In genomic region chr3:61848885-61849284, GRCh38 we compare ENCODE assay signal across 9 cellular contexts.
DNase-seq lines count a peak whose midpoint lies in the region; FAIRE-seq and TF ChIP-seq lines count a peak whose summit lies in the region.
"Had no signal": no experiment of that assay in that cellular context is flagged by ENCODE, and none has a peak within 500 bp of the region (broad histone marks: within the 10 kb centered on the region; RNA-seq: fewer than 3 reads in every experiment).

No MANE protein-coding gene starts in this region.

- H3K9ac ChIP-seq in keratinocyte (ENCODE audit: control insufficient read depth, extremely low read depth, insufficient read depth, low read length) (no peak overlapping the region), skeletal muscle tissue (ENCODE audit: low read depth in 1 of 3, low read length in 3 of 3) (no peak overlapping the region)

- FAIRE-seq in keratinocyte (lab: Jason Lieb, UNC), result peak; percentile 26

- H3K9me3 ChIP-seq in keratinocyte (ENCODE audit: control insufficient read depth, low read depth, low read length), result no peaks in the 10 kb centered on the region
- no peaks in the 10 kb centered on the region for H3K9me3 ChIP-seq in skeletal muscle tissue (ENCODE audit: control insufficient read depth in 3 of 3, low read length in 3 of 3)
- H3K9me3 ChIP-seq: Caco-2 had no signal

- H3K4me2 ChIP-seq in keratinocyte (ENCODE audit: control insufficient read depth, extremely low read depth, insufficient read depth, low read depth, low read length), result peak overlapping the region; percentile 20

- peak; percentile 73 for DNase-seq in GM03348 (ENCODE audit: low spot score)
- DNase-seq in caudate nucleus (lab: John Stamatoyannopoulos, UW), result no peak
- DNase-seq in keratinocyte (ENCODE audit: low read depth, low spot score), result no peak
- no peak for DNase-seq in NCI-H1092 (lab: John Stamatoyannopoulos, UW)
- no peak for DNase-seq in hepatic stellate cell (ENCODE audit: low spot score)
- no peak for DNase-seq in hippocampal formation (lab: John Stamatoyannopoulos, UW)
- DNase-seq in GOT3 (lab: John Stamatoyannopoulos, UW), result no peak
- DNase-seq: Caco-2 had no signal

- no peaks in the 10 kb centered on the region for H3K9me1 ChIP-seq in keratinocyte (ENCODE audit: control insufficient read depth, extremely low read depth, insufficient read depth, low read length)

- H3K27ac ChIP-seq in caudate nucleus (ENCODE audit: low read depth, low read length) (peak overlapping the region; percentile 59), keratinocyte (ENCODE audit: control insufficient read depth, insufficient read depth, low read length) (no peak overlapping the region), skeletal muscle tissue (ENCODE audit: low read depth, low read length) (peak overlapping the region; percentile 71)

- no peaks in the 10 kb centered on the region for H4K20me1 ChIP-seq in keratinocyte (ENCODE audit: control insufficient read depth, extremely low read depth, insufficient read depth, low read length)

- dilution Hi-C loops in keratinocyte (cut with MboI; ENCODE audit: extremely low pct_ligation_motif_present, low sequenced_read_pairs), result no loop called here

- H3K79me2 ChIP-seq in keratinocyte (ENCODE audit: control insufficient read depth, insufficient read depth, low read length), result no peaks in the 10 kb centered on the region

- H3K4me3 ChIP-seq in keratinocyte (ENCODE audit: control insufficient read depth in 2 of 3, extremely low read depth in 1 of 3, insufficient read depth in 2 of 3, low read depth in 1 of 3, low read length in 3 of 3) (no peak overlapping the region), skeletal muscle tissue (ENCODE audit: low read length in 3 of 3) (no peak overlapping the region)

- no peak overlapping the region for H2AFZ ChIP-seq in keratinocyte (ENCODE audit: control insufficient read depth, low read length)

- H3K4me1 ChIP-seq in keratinocyte (ENCODE audit: control insufficient read depth, extremely low read depth, insufficient read depth, low read length) (peaks cover 15% of the 10 kb centered on the region), skeletal muscle tissue (ENCODE audit: control insufficient read depth in 3 of 3, insufficient read depth in 3 of 3, low read length in 3 of 3) (peaks cover 9 to 29% (median 21%) of the 10 kb centered on the region in 3 donors)
- H3K4me1 ChIP-seq: Caco-2 had no signal

- no peaks in the 10 kb centered on the region for H3K27me3 ChIP-seq in keratinocyte (ENCODE audit: control insufficient read depth, extremely low read depth, insufficient read depth, low read length)
- H3K27me3 ChIP-seq in skeletal muscle tissue (ENCODE audit: control insufficient read depth in 3 of 3, insufficient read depth in 3 of 3, low read length in 3 of 3), result no peaks in the 10 kb centered on the region

- no peak for TF ChIP-seq CTCF in keratinocyte (optimal IDR thresholded peaks at IDR 0.05 in 1 of 3, IDR thresholded peaks at IDR 0.05 in 1 of 3, conservative IDR thresholded peaks at IDR 0.05 in 1 of 3; ENCODE audit: extremely low read depth in 1 of 3, insufficient read depth in 2 of 3, low read length in 3 of 3)

- H3K36me3 ChIP-seq in keratinocyte (ENCODE audit: control insufficient read depth in 2 of 2, extremely low read depth in 1 of 2, insufficient read depth in 2 of 2, low read length in 2 of 2) (no peaks in the 10 kb centered on the region), skeletal muscle tissue (ENCODE audit: control insufficient read depth in 3 of 3, insufficient read depth in 3 of 3, low read length in 3 of 3) (no peaks in the 10 kb centered on the region)
